ENCODE assay signal across 13 cellular contexts in the genomic region with DNA sequence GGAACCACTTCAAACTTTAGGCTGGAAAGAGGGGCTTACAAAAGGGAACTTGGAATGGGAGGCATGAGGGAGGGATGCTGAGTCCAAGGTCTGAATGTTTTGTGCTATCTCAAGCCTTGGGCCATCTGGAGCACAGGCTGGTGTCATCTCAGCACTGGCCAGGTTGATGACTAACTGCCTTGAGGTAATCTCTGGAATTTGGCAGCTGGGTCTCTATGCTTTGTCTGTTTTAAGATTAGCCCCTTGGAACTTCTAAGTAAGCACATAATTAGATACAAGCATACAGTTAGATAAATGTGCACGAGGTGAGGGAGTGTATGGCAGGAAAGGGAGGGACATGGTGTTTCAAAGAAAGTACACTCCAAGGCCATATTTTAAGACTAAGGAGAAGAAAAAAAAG.
DNase-seq lines count a peak whose midpoint lies in the region; ATAC-seq and TF ChIP-seq lines count a peak whose summit lies in the region.
"Had no signal": no experiment of that assay in that cellular context is flagged by ENCODE, and none has a peak within 500 bp of the region (broad histone marks: within the 10 kb centered on the region; RNA-seq: fewer than 3 reads in every experiment).

No MANE protein-coding gene starts in this region.

- no peak overlapping the region for H2AFZ ChIP-seq in PC-3 (ENCODE audit: low read length)

- H3K4me1 ChIP-seq in PC-3 (ENCODE audit: insufficient read depth, low read length), result no peaks in the 10 kb centered on the region
- H3K4me1 ChIP-seq in ovary (ENCODE audit: insufficient read depth), result peaks cover 3% of the 10 kb centered on the region

- TF ChIP-seq POLR2A in ovary (IDR thresholded peaks at IDR 0.05), result no peak

- H3K27ac ChIP-seq in PC-3 (ENCODE audit: low read length) (no peak overlapping the region), ovary (peak overlapping the region in 1 of 2 donors; percentile 82)

- peak; percentile 65 for ATAC-seq in PC-3
- no peak for ATAC-seq in GM19397 (IDR thresholded peaks at IDR 0.05; ENCODE audit: unreplicated experiment)
- ATAC-seq in stimulated activated naive CD8-positive, alpha-beta T cell treated with anti-CD3 and anti-CD28 coated beads, Interleukin-15, amount 100 ng/mL, for 72 hours, result no peak
- ATAC-seq in GM18868 (IDR thresholded peaks at IDR 0.05; ENCODE audit: unreplicated experiment), result no peak
- ATAC-seq: activated T-cell treated with anti-CD3 and anti-CD28 coated beads, Interleukin-2, amount 50 U/mL, for 4 hours had no signal

- CTCF ChIA-PET in PC-3 (lab: Charles Lee), result no interaction called here

- no peaks in the 10 kb centered on the region for H3K4me1 Mint-ChIP-seq in stimulated activated naive CD8-positive, alpha-beta T cell treated with anti-CD3 and anti-CD28 coated beads, Interleukin-15, amount 100 ng/mL, for 72 hours
- H3K4me1 Mint-ChIP-seq: neural crest cell had no signal

- no peaks in the 10 kb centered on the region for H3F3A ChIP-seq in PC-3 (ENCODE audit: low read length, unreplicated experiment)

- H3K36me3 ChIP-seq in PC-3 (ENCODE audit: low read depth, low read length) (no peaks in the 10 kb centered on the region), ovary (no peaks in the 10 kb centered on the region)

- no peak overlapping the region for H3K4me3 Mint-ChIP-seq in stimulated activated naive CD8-positive, alpha-beta T cell treated with anti-CD3 and anti-CD28 coated beads, Interleukin-15, amount 100 ng/mL, for 72 hours
- H3K4me3 Mint-ChIP-seq: activated T-cell treated with anti-CD3 and anti-CD28 coated beads, Interleukin-2, amount 50 U/mL, for 4 hours; dendritic cell treated with granulocyte-macrophage colony-stimulating factor and Interleukin-4, amounts not matched to agents 40 ng/mL and 50 ng/mL, for 4 days; neural crest cell had no signal

- intact Hi-C loops in PC-3 (cut with micrococcal nuclease) (no loop called here), ovary (cut with DNase I) (loop anchor here in 2 of 4 donors (2.0 to 10.0 kb wide), 4 partner anchors 72 to 306 kb away; no protein-coding TSS in a partner anchor)

- H3K9ac ChIP-seq in PC-3 (ENCODE audit: low read length), result no peak overlapping the region

- no TSS peak for BruUV-seq in PC-3 (replicated peaks; lab: Mats Ljungman, UMichigan)

- H3K79me2 ChIP-seq in PC-3 (ENCODE audit: low read length), result no peaks in the 10 kb centered on the region

- TF ChIP-seq CTCF in PC-3 (conservative IDR thresholded peaks at IDR 0.05; ENCODE audit: low read depth, low read length) (no peak), ovary (IDR thresholded peaks at IDR 0.05) (no peak)

- H3K4me2 ChIP-seq in PC-3 (ENCODE audit: low read length), result no peak overlapping the region

- peak; percentile 74 for DNase-seq in EH (ENCODE audit: low read depth)
- peak; percentile 27 for DNase-seq in PC-3
- peak; percentile 64 for DNase-seq in fibroblast of peridontal ligament (ENCODE audit: extremely low read depth)
- DNase-seq in ovary, result peak; percentile 60 to 85 (median 71)
- DNase-seq in stimulated activated naive CD8-positive, alpha-beta T cell treated with anti-CD3 and anti-CD28 coated beads, Interleukin-15, amount 100 ng/mL, for 72 hours, result no peak
- no peak for DNase-seq in COLO668 (lab: John Stamatoyannopoulos, UW; ENCODE audit: unreplicated experiment)
- DNase-seq: activated T-cell treated with anti-CD3 and anti-CD28 coated beads, Interleukin-2, amount 50 U/mL, for 4 hours; NCI-H1092; stimulated activated CD4-positive, alpha-beta T cell treated with anti-CD3 and anti-CD28 coated beads, Interleukin-1b, Interleukin-23, amount 100 ng/mL, for 48 hours had no signal

- H3K9me3 Mint-ChIP-seq in stimulated activated naive CD8-positive, alpha-beta T cell treated with anti-CD3 and anti-CD28 coated beads, Interleukin-15, amount 100 ng/mL, for 72 hours, result no peaks in the 10 kb centered on the region
- H3K9me3 Mint-ChIP-seq: activated T-cell treated with anti-CD3 and anti-CD28 coated beads, Interleukin-2, amount 50 U/mL, for 4 hours had no signal

- H3K27me3 Mint-ChIP-seq in stimulated activated naive CD8-positive, alpha-beta T cell treated with anti-CD3 and anti-CD28 coated beads, Interleukin-15, amount 100 ng/mL, for 72 hours, result peaks cover 9% of the 10 kb centered on the region
- H3K27me3 Mint-ChIP-seq: dendritic cell treated with granulocyte-macrophage colony-stimulating factor and Interleukin-4, amounts not matched to agents 40 ng/mL and 50 ng/mL, for 4 days had no signal

- POLR2A ChIA-PET in PC-3 (lab: Charles Lee; ENCODE audit: unreplicated experiment), result interaction anchor here (0.5 kb wide), 1 partner anchor 1513 kb away, joined by 3 read pairs; no protein-coding TSS in a partner anchor

- WGBS in ovary, 3 donors, result 0 to 7% (median 0%) methylated on average over 1 of the region's 1 CpG

- no peaks in the 10 kb centered on the region for H3K9me3 ChIP-seq in PC-3 (ENCODE audit: low read length)
- no peaks in the 10 kb centered on the region for H3K9me3 ChIP-seq in ovary

- no peak overlapping the region for H3K27ac Mint-ChIP-seq in stimulated activated naive CD8-positive, alpha-beta T cell treated with anti-CD3 and anti-CD28 coated beads, Interleukin-15, amount 100 ng/mL, for 72 hours
- H3K27ac Mint-ChIP-seq: dendritic cell treated with granulocyte-macrophage colony-stimulating factor and Interleukin-4, amounts not matched to agents 40 ng/mL and 50 ng/mL, for 4 days had no signal

- no peaks in the 10 kb centered on the region for H4K20me1 ChIP-seq in PC-3 (ENCODE audit: low read length)

- no peaks in the 10 kb centered on the region for H3K9me2 ChIP-seq in PC-3 (replicated peaks; ENCODE audit: low read length)

- H3K4me3 ChIP-seq in PC-3 (ENCODE audit: low read length) (no peak overlapping the region), ovary (no peak overlapping the region)

- TF ChIP-seq EP300 in ovary (IDR thresholded peaks at IDR 0.05), result no peak

- H3K27me3 ChIP-seq in PC-3 (ENCODE audit: low read length) (no peaks in the 10 kb centered on the region), ovary (no peaks in the 10 kb centered on the region)

Comparison
In these comparisons a context has a peak if more than half of its experiments do, and no peak if none do; other contexts are left out.
1. DNase-seq: peak in EH (single experiment), PC-3 (single experiment), fibroblast of peridontal ligament (single experiment) and ovary (5 of 5); none in stimulated activated naive CD8-positive, alpha-beta T cell treated with anti-CD3 and anti-CD28 coated beads, Interleukin-15, amount 100 ng/mL, for 72 hours (0 of 2) and COLO668 (single experiment).